ENCODE assay signal across 1 cellular context in genomic region chr12:105319691-105320209, GRCh38.
TF ChIP-seq lines count a peak whose summit lies in the region.

No MANE protein-coding gene starts in this region.

TF ChIP-seq in HepG2, 621 proteins besides CTCF, POLR2A, EP300 and RAD21 (continued from another document):
- TF ChIP-seq YY1 (IDR thresholded peaks at IDR 0.05; ENCODE audit: insufficient read depth, insufficient replicate concordance, low read depth, low read length): no peak
- no peak for TF ChIP-seq ZSCAN20 (CRISPR knock-in tag; IDR thresholded peaks at IDR 0.05; ENCODE audit: borderline replicate concordance)
- TF ChIP-seq EHMT2 (IDR thresholded peaks at IDR 0.05; ENCODE audit: borderline replicate concordance, low read depth, low read length): no peak
- TF ChIP-seq ONECUT2 (CRISPR knock-in tag; IDR thresholded peaks at IDR 0.05): no peak
- no peak for TF ChIP-seq NFRKB (IDR thresholded peaks at IDR 0.05)
- no peak for TF ChIP-seq ZNF10 (CRISPR knock-in tag; IDR thresholded peaks at IDR 0.05; ENCODE audit: borderline replicate concordance, low read depth)
- TF ChIP-seq KAT8 (CRISPR knock-in tag; IDR thresholded peaks at IDR 0.05): no peak
- TF ChIP-seq ZNF552 (CRISPR knock-in tag; IDR thresholded peaks at IDR 0.05; ENCODE audit: borderline replicate concordance): no peak
- no peak for TF ChIP-seq BATF2 (CRISPR knock-in tag; IDR thresholded peaks at IDR 0.05)
- no peak for TF ChIP-seq ZBTB10 (CRISPR knock-in tag; IDR thresholded peaks at IDR 0.05; ENCODE audit: borderline replicate concordance)
- no peak for TF ChIP-seq ZBTB21 (CRISPR knock-in tag; IDR thresholded peaks at IDR 0.05)
- TF ChIP-seq KLF12 (CRISPR knock-in tag; IDR thresholded peaks at IDR 0.05; ENCODE audit: borderline replicate concordance): no peak
- TF ChIP-seq GPN1 (CRISPR knock-in tag; IDR thresholded peaks at IDR 0.05; ENCODE audit: borderline replicate concordance): no peak
- TF ChIP-seq ZNF558 (CRISPR knock-in tag; IDR thresholded peaks at IDR 0.05; ENCODE audit: borderline replicate concordance): no peak
- no peak for TF ChIP-seq ZNF550 (CRISPR knock-in tag; IDR thresholded peaks at IDR 0.05; ENCODE audit: borderline replicate concordance)
- no peak for TF ChIP-seq CEBPG (CRISPR knock-in tag; IDR thresholded peaks at IDR 0.05)
- no peak for TF ChIP-seq MTA1 (CRISPR knock-in tag; IDR thresholded peaks at IDR 0.05; ENCODE audit: borderline replicate concordance)
- no peak for TF ChIP-seq TOPORS (CRISPR knock-in tag; IDR thresholded peaks at IDR 0.05)
